ENCODE assay signal across 11 cellular contexts in the genomic region with DNA sequence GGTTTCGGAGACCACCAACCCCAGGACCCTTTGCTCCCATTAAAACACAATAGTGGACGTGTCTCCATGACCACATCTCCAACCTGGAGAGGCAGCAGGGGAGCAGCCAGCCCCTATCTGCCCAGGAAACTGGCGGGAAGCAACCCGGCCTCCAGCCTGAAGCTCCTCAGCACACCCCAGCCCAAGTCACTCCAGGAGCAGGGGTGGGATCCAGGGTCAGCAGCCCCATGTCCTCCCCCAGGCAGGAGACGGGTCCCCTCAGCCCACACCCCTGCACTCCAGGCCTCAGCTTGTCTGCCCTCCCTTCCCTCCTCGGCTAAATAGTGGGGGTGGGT. TPM values are rescaled to one million over a fixed set of nuclear protein-coding genes. Genes with fewer than 3 reads are reported as not detected.
DNase-seq lines count a peak whose midpoint lies in the region; ATAC-seq and TF ChIP-seq lines count a peak whose summit lies in the region.
"Had no signal": no experiment of that assay in that cellular context is flagged by ENCODE, and none has a peak within 500 bp of the region (broad histone marks: within the 10 kb centered on the region; RNA-seq: fewer than 3 reads in every experiment).

No MANE protein-coding gene starts in this region.

- peaks cover 13% of the 10 kb centered on the region for H3K36me3 Mint-ChIP-seq in activated CD4-positive, alpha-beta T cell treated with anti-CD3 and anti-CD28 coated beads, Interleukin-2, amount 10 ng/mL, durations not matched to agents 7 days and 5 days (ENCODE audit: low read depth)
- no peaks in the 10 kb centered on the region for H3K36me3 Mint-ChIP-seq in T-helper 17 cell (ENCODE audit: low read depth)

- 12 to 25% (median 16%) methylated on average over 3 to 6 of the region's 6 CpGs for WGBS in stomach, 5 donors

- peak overlapping the region; percentile 47 for H3K4me3 ChIP-seq in iPS-18a (ENCODE audit: low read length)
- H3K4me3 ChIP-seq in stomach: peak overlapping the region; percentile 30 to 56 (median 43)

- intact Hi-C loops in stomach (cut with DNase I; ENCODE audit: low total_unique reads): no loop called here
- intact Hi-C loops in left colon (cut with DNase I, micrococcal nuclease): no loop called here
- intact Hi-C loops in posterior cingulate gyrus (cut with DNase I): no loop called here

- no peak for ATAC-seq in T-helper 17 cell
- ATAC-seq in left colon: no peak
- ATAC-seq: gastroesophageal sphincter had no signal

- POLR2A ChIA-PET in activated CD4-positive, alpha-beta T cell treated with anti-CD3 and anti-CD28 coated beads, Interleukin-2, amount 10 ng/mL, durations not matched to agents 7 days and 5 days (lab: Charles Lee): no interaction called here

- TF ChIP-seq POLR2A in stomach (IDR thresholded peaks at IDR 0.05): no peak

- H3K27me3 ChIP-seq in iPS-18a (ENCODE audit: control insufficient read depth, insufficient read depth, low read length) (peaks cover 14% of the 10 kb centered on the region), stomach (peaks cover 0 to 42% (median 13%) of the 10 kb centered on the region in 3 donors)

- H3K36me3 ChIP-seq in iPS-18a (ENCODE audit: control insufficient read depth, low read depth, low read length): peaks cover 8% of the 10 kb centered on the region
- peaks cover 6 to 52% (median 42%) of the 10 kb centered on the region in 4 donors for H3K36me3 ChIP-seq in stomach

- H3K9me3 ChIP-seq in T-helper 17 cell (ENCODE audit: control insufficient read depth, low read length, poor library complexity, severe bottlenecking): no peaks in the 10 kb centered on the region
- H3K9me3 ChIP-seq in iPS-18a (ENCODE audit: control insufficient read depth, low read depth, low read length): no peaks in the 10 kb centered on the region
- no peaks in the 10 kb centered on the region for H3K9me3 ChIP-seq in stomach
- H3K9me3 ChIP-seq: gastroesophageal sphincter had no signal

- H3K4me3 Mint-ChIP-seq in activated CD4-positive, alpha-beta T cell treated with anti-CD3 and anti-CD28 coated beads, Interleukin-2, amount 10 ng/mL, durations not matched to agents 7 days and 5 days: peak overlapping the region; percentile 87
- H3K4me3 Mint-ChIP-seq in T-helper 17 cell: peak overlapping the region; percentile 95

- CTCF ChIA-PET in activated CD4-positive, alpha-beta T cell treated with anti-CD3 and anti-CD28 coated beads, Interleukin-2, amount 10 ng/mL, durations not matched to agents 7 days and 5 days (lab: Charles Lee): interaction anchor here (1.3 to 3.3 kb wide), 5 partner anchors 9 to 31 kb away, joined by 3 to 18 read pairs (median 9); no protein-coding TSS in a partner anchor

- no peak overlapping the region for H3K27ac ChIP-seq in iPS-18a (ENCODE audit: low read length)
- H3K27ac ChIP-seq in stomach: peak overlapping the region; percentile 23 to 86 (median 55)
- H3K27ac ChIP-seq: gastroesophageal sphincter had no signal

- H3K9me3 Mint-ChIP-seq in activated CD4-positive, alpha-beta T cell treated with anti-CD3 and anti-CD28 coated beads, Interleukin-2, amount 10 ng/mL, durations not matched to agents 7 days and 5 days: no peaks in the 10 kb centered on the region

- no peak for TF ChIP-seq EP300 in stomach (IDR thresholded peaks at IDR 0.05)

- H3K4me1 Mint-ChIP-seq in activated CD4-positive, alpha-beta T cell treated with anti-CD3 and anti-CD28 coated beads, Interleukin-2, amount 10 ng/mL, durations not matched to agents 7 days and 5 days: peaks cover 36% of the 10 kb centered on the region
- H3K4me1 Mint-ChIP-seq in T-helper 17 cell: peaks cover 24% of the 10 kb centered on the region

- H3K27me3 Mint-ChIP-seq in activated CD4-positive, alpha-beta T cell treated with anti-CD3 and anti-CD28 coated beads, Interleukin-2, amount 10 ng/mL, durations not matched to agents 7 days and 5 days: no peaks in the 10 kb centered on the region
- no peaks in the 10 kb centered on the region for H3K27me3 Mint-ChIP-seq in T-helper 17 cell

- TF ChIP-seq CTCF in stomach (IDR thresholded peaks at IDR 0.05): no peak

- H3K27ac Mint-ChIP-seq in activated CD4-positive, alpha-beta T cell treated with anti-CD3 and anti-CD28 coated beads, Interleukin-2, amount 10 ng/mL, durations not matched to agents 7 days and 5 days: peak overlapping the region; percentile 90
- peak overlapping the region; percentile 96 for H3K27ac Mint-ChIP-seq in T-helper 17 cell

- H3K9ac ChIP-seq in iPS-18a (ENCODE audit: low read length): no peak overlapping the region

- H3K4me1 ChIP-seq in iPS-18a (ENCODE audit: control insufficient read depth, low read depth, low read length): no peaks in the 10 kb centered on the region
- peaks cover 46 to 73% (median 54%) of the 10 kb centered on the region in 4 donors for H3K4me1 ChIP-seq in stomach

- DNase-seq in activated CD4-positive, alpha-beta T cell treated with anti-CD3 and anti-CD28 coated beads, Interleukin-2, amount 10 ng/mL, durations not matched to agents 7 days and 5 days: no peak
- DNase-seq in activated CD4-positive, alpha-beta T cell treated with anti-CD3 and anti-CD28 coated beads, Interleukin-2, amount 50 U/mL, for 4 hours: no peak
- DNase-seq in T-helper 17 cell: no peak
- no peak for DNase-seq in stomach
- DNase-seq in left colon: no peak
- DNase-seq in posterior cingulate gyrus: no peak
- DNase-seq in COLO829 (ENCODE audit: low spot score): no peak

RNA-seq across cellular contexts. Expression of gene ADAM8, which starts 0.6 kb away (rescaled TPM):
- 100 to 1,000 TPM; 123 to 153 TPM for total RNA-seq in activated CD4-positive, alpha-beta T cell treated with anti-CD3 and anti-CD28 coated beads, Interleukin-2, amount 10 ng/mL, durations not matched to agents 7 days and 5 days
- total RNA-seq in T-helper 17 cell (100 to 1,000 TPM; 157 to 188 TPM), stomach (10 to 100 TPM in 1 of 5 donors, 1 to 10 TPM in 3, not detected in 1; 3.3 to 50.8 (median 5.0) TPM), left colon (1 to 10 TPM; 2.3 to 2.8 TPM)
- polyA plus RNA-seq in stomach: 1 to 10 TPM; 1.8 to 4.4 (median 3.6) TPM

RNA-seq across cellular contexts. Expression of gene TUBGCP2, which starts 32.6 kb away (rescaled TPM):
- 10 to 100 TPM; 52.4 to 54.2 TPM for total RNA-seq in activated CD4-positive, alpha-beta T cell treated with anti-CD3 and anti-CD28 coated beads, Interleukin-2, amount 10 ng/mL, durations not matched to agents 7 days and 5 days
- total RNA-seq in T-helper 17 cell: 10 to 100 TPM; 73.6 to 75.4 TPM
- total RNA-seq in stomach: 100 to 1,000 TPM in 1 of 5 donors, 10 to 100 TPM in 4; 18.3 to 117 (median 41.9) TPM
- polyA plus RNA-seq in stomach: 10 to 100 TPM; 40.3 to 89.8 (median 68.7) TPM
- 10 to 100 TPM; 53.8 to 53.9 TPM for total RNA-seq in left colon

RNA-seq across cellular contexts. Expression of gene ZNF511, which starts 32.6 kb away (rescaled TPM):
- 10 to 100 TPM; 54.5 to 59.7 TPM for total RNA-seq in activated CD4-positive, alpha-beta T cell treated with anti-CD3 and anti-CD28 coated beads, Interleukin-2, amount 10 ng/mL, durations not matched to agents 7 days and 5 days
- 10 to 100 TPM; 28.1 to 33.2 TPM for total RNA-seq in T-helper 17 cell
- 10 to 100 TPM; 12.7 to 82.1 (median 27.2) TPM for total RNA-seq in stomach
- 10 to 100 TPM; 55.8 to 63.4 (median 60.0) TPM for polyA plus RNA-seq in stomach
- total RNA-seq in left colon: 10 to 100 TPM; 41.0 to 42.1 TPM

RNA-seq across cellular contexts. Expression of gene VENTX, which starts 38.4 kb away (rescaled TPM):
- total RNA-seq in activated CD4-positive, alpha-beta T cell treated with anti-CD3 and anti-CD28 coated beads, Interleukin-2, amount 10 ng/mL, durations not matched to agents 7 days and 5 days: not detected
- total RNA-seq in T-helper 17 cell: under 1 TPM; 0.21 to 0.52 TPM
- 1 to 10 TPM in 1 of 5 donors, under 1 TPM in 2, not detected in 2; 0.45 to 3.2 (median 0.58) TPM for total RNA-seq in stomach
- polyA plus RNA-seq in stomach: under 1 TPM; 0.15 to 0.75 (median 0.35) TPM
- under 1 TPM in 1 of 2 donors, not detected in 1; 0.14 TPM for total RNA-seq in left colon
- total RNA-seq: A673 had no signal

RNA-seq across cellular contexts. Expression of gene UTF1, which starts 46.0 kb away (rescaled TPM):
- not detected for total RNA-seq in activated CD4-positive, alpha-beta T cell treated with anti-CD3 and anti-CD28 coated beads, Interleukin-2, amount 10 ng/mL, durations not matched to agents 7 days and 5 days
- total RNA-seq in T-helper 17 cell (not detected), stomach (not detected), left colon (not detected)
- polyA plus RNA-seq in stomach: not detected
- total RNA-seq: A673, gastroesophageal sphincter, Right ventricle myocardium inferior had no signal
